8 cellular contexts compared by ENCODE assay signal in the genomic region with DNA sequence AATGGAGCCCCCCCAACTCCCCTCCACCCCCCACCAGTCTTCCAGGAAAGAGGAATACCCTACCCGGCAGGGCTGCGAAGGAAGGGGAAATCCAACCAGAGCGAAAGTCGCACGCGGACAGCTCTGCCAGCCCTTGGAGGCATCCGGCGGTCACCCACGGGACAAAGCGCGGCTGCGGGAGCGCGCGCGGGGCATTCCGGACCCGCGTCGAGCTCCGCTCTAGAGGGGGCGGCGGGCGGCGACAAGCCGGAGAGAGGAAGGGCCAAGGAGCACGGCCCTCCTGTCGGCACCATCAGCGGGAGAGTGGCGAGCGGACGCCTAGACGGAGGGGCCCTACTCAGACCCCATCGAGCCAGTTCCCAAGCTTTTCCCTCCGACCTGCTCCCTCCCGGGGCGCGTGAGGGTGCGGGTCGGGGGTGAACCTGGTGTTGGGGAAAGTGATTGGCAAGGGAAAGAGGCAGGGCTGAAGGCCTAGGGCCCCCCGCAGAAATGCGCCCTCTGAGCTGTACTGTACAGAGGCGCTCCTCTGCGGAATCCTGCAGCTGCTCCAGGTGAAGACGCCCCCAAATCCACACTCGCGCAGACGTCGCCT. TPM values are rescaled to one million over a fixed set of nuclear protein-coding genes. Genes with fewer than 3 reads are reported as not detected.
A peak's percentile ranks its signal among the peaks of the same experiment; 100 is the strongest.
DNase-seq lines count a peak whose midpoint lies in the region; ATAC-seq and TF ChIP-seq lines count a peak whose summit lies in the region.

No MANE protein-coding gene starts in this region.

- no peaks in the 10 kb centered on the region for H3K36me3 Mint-ChIP-seq in Caco-2 (ENCODE audit: insufficient read depth, unreplicated experiment)
- peaks cover 0 to 19% (median 0%) of the 10 kb centered on the region in 5 donors for H3K36me3 Mint-ChIP-seq in naive thymus-derived CD4-positive, alpha-beta T cell

- H3K4me3 Mint-ChIP-seq in Caco-2 (ENCODE audit: unreplicated experiment): peak overlapping the region; percentile 62
- H3K4me3 Mint-ChIP-seq in naive thymus-derived CD4-positive, alpha-beta T cell: peak overlapping the region; percentile 72 to 90 (median 82)

- no peaks in the 10 kb centered on the region for H3K36me3 ChIP-seq in Caco-2 (ENCODE audit: control insufficient read depth, insufficient read depth, low read length)
- H3K36me3 ChIP-seq in Panc1 (ENCODE audit: control insufficient read depth, insufficient read depth, low read length): no peaks in the 10 kb centered on the region
- no peaks in the 10 kb centered on the region for H3K36me3 ChIP-seq in effector memory CD4-positive, alpha-beta T cell (ENCODE audit: control insufficient read depth, insufficient read depth, low read length)
- H3K36me3 ChIP-seq in naive thymus-derived CD4-positive, alpha-beta T cell (ENCODE audit: control insufficient read depth in 2 of 3, insufficient read depth in 3 of 3, low read length in 3 of 3): no peaks in the 10 kb centered on the region

- intact Hi-C loops in Caco-2 (cut with micrococcal nuclease; ENCODE audit: unreplicated experiment) (loop anchor here (1.0 to 10.0 kb wide), 3 partner anchors 40 to 158 kb away; no protein-coding TSS in a partner anchor), Panc1 (cut with micrococcal nuclease; ENCODE audit: unreplicated experiment) (no loop called here)
- intact Hi-C loops in naive thymus-derived CD4-positive, alpha-beta T cell (cut with micrococcal nuclease): loop anchor here (1.0 to 2.0 kb wide), 6 partner anchors 37 to 177 kb away; a partner anchor contains a TSS

- no peak overlapping the region for H3K27ac Mint-ChIP-seq in Caco-2 (ENCODE audit: unreplicated experiment)
- H3K27ac Mint-ChIP-seq in naive thymus-derived CD4-positive, alpha-beta T cell: peak overlapping the region in 6 of 9 donors; percentile 28 to 69 (median 51)

- POLR2A ChIA-PET in Caco-2 (lab: Charles Lee): no interaction called here
- POLR2A ChIA-PET in Panc1 (lab: Charles Lee): no interaction called here
- POLR2A ChIA-PET in naive thymus-derived CD4-positive, alpha-beta T cell (lab: Charles Lee): interaction anchor here (0.7 to 1.8 kb wide), 9 partner anchors 9 to 105 kb away, joined by 3 to 5 read pairs (median 3); a partner anchor contains a TSS

- no peak overlapping the region for H3K27ac ChIP-seq in Panc1 (ENCODE audit: low read length)
- no peak overlapping the region for H3K27ac ChIP-seq in effector memory CD4-positive, alpha-beta T cell (ENCODE audit: insufficient read depth, low read length, poor library complexity, severe bottlenecking)
- H3K27ac ChIP-seq in naive thymus-derived CD4-positive, alpha-beta T cell (ENCODE audit: low read depth, low read length): peak overlapping the region; percentile 37

- ATAC-seq in GM21529 (IDR thresholded peaks at IDR 0.05; ENCODE audit: unreplicated experiment) (peak; percentile 14), Panc1 (peak; percentile 32), HG03460 (IDR thresholded peaks at IDR 0.05; ENCODE audit: unreplicated experiment) (no peak)
- ATAC-seq in naive thymus-derived CD4-positive, alpha-beta T cell: peak; percentile 26

- H3K27me3 ChIP-seq in Caco-2 (replicated peaks; ENCODE audit: control insufficient read depth, insufficient read depth, low read length): no peaks in the 10 kb centered on the region
- peaks cover 35% of the 10 kb centered on the region for H3K27me3 ChIP-seq in Panc1 (ENCODE audit: control insufficient read depth, insufficient read depth, low read length)
- peaks cover 7% of the 10 kb centered on the region for H3K27me3 ChIP-seq in effector memory CD4-positive, alpha-beta T cell (replicated peaks; ENCODE audit: control insufficient read depth, insufficient read depth, low read length, poor library complexity, severe bottlenecking)
- no peaks in the 10 kb centered on the region for H3K27me3 ChIP-seq in naive thymus-derived CD4-positive, alpha-beta T cell (ENCODE audit: control insufficient read depth in 2 of 2, insufficient read depth in 2 of 2, low read length in 2 of 2)

- H3K9me3 ChIP-seq in Caco-2: no peaks in the 10 kb centered on the region
- no peaks in the 10 kb centered on the region for H3K9me3 ChIP-seq in Panc1 (ENCODE audit: control insufficient read depth, insufficient read depth, low read depth, low read length)
- no peaks in the 10 kb centered on the region for H3K9me3 ChIP-seq in effector memory CD4-positive, alpha-beta T cell (ENCODE audit: control insufficient read depth, low read length)
- no peaks in the 10 kb centered on the region for H3K9me3 ChIP-seq in naive thymus-derived CD4-positive, alpha-beta T cell (ENCODE audit: control insufficient read depth in 2 of 3, low read length in 3 of 3)

- CTCF ChIA-PET in Caco-2 (lab: Charles Lee) (interaction anchor here (0.6 to 1.0 kb wide), 3 partner anchors 16 to 294 kb away, joined by 3 to 10 read pairs (median 3); a partner anchor contains a TSS), Panc1 (lab: Charles Lee) (no interaction called here)
- CTCF ChIA-PET in naive thymus-derived CD4-positive, alpha-beta T cell (lab: Charles Lee): interaction anchor here (1.4 to 1.8 kb wide), 4 partner anchors 13 to 157 kb away, joined by 3 to 6 read pairs (median 5); a partner anchor contains a TSS

- TF ChIP-seq CTCF in Caco-2 (IDR thresholded peaks at IDR 0.05; ENCODE audit: insufficient read depth in 1 of 2, low read depth in 1 of 2, low read length in 1 of 2, severe bottlenecking in 1 of 2, unreplicated experiment in 1 of 2): no peak
- TF ChIP-seq CTCF in Panc1 (IDR thresholded peaks at IDR 0.05): no peak

- H3K4me3 ChIP-seq in Caco-2 (ENCODE audit: low read depth, low read length) (peak overlapping the region; percentile 48), Panc1 (ENCODE audit: low read depth in 2 of 2, low read length in 2 of 2) (peak overlapping the region; percentile 33 to 42)
- peak overlapping the region; percentile 62 for H3K4me3 ChIP-seq in effector memory CD4-positive, alpha-beta T cell (ENCODE audit: insufficient read depth, low read depth, low read length, poor library complexity, severe bottlenecking)
- H3K4me3 ChIP-seq in naive thymus-derived CD4-positive, alpha-beta T cell (ENCODE audit: low read length): peak overlapping the region; percentile 58

- peaks cover 16% of the 10 kb centered on the region for H3K27me3 Mint-ChIP-seq in Caco-2 (ENCODE audit: insufficient read depth, unreplicated experiment)
- peaks cover 12 to 30% (median 18%) of the 10 kb centered on the region in 5 donors for H3K27me3 Mint-ChIP-seq in naive thymus-derived CD4-positive, alpha-beta T cell

- peaks cover 7% of the 10 kb centered on the region for H3K4me1 Mint-ChIP-seq in Caco-2 (ENCODE audit: low read depth, unreplicated experiment)
- peaks cover 8 to 55% (median 31%) of the 10 kb centered on the region in 7 donors for H3K4me1 Mint-ChIP-seq in naive thymus-derived CD4-positive, alpha-beta T cell

- in situ Hi-C loops in Panc1 (cut with HindIII; ENCODE audit: low pct_unique_long_range_greater_than_20kb, low sequenced_read_pairs): no loop called here

- H3K9me3 Mint-ChIP-seq in Caco-2 (ENCODE audit: unreplicated experiment): no peaks in the 10 kb centered on the region
- H3K9me3 Mint-ChIP-seq in naive thymus-derived CD4-positive, alpha-beta T cell: no peaks in the 10 kb centered on the region

- H3K4me1 ChIP-seq in Caco-2 (peaks cover 19% of the 10 kb centered on the region), Panc1 (ENCODE audit: control insufficient read depth, insufficient read depth, low read length) (no peaks in the 10 kb centered on the region)
- peaks cover 13% of the 10 kb centered on the region for H3K4me1 ChIP-seq in effector memory CD4-positive, alpha-beta T cell (ENCODE audit: control insufficient read depth, insufficient read depth, low read length, poor library complexity, severe bottlenecking)
- H3K4me1 ChIP-seq in naive thymus-derived CD4-positive, alpha-beta T cell (ENCODE audit: control insufficient read depth in 2 of 2, insufficient read depth in 2 of 2, low read length in 2 of 2): peaks cover 8 to 29% of the 10 kb centered on the region in 2 donors

- DNase-seq in Caco-2 (no peak), Panc1 (ENCODE audit: low read depth, low spot score) (no peak), NCI-H1105 (lab: John Stamatoyannopoulos, UW) (no peak), NCI-H2029 treated with DMSO at 0.1 percent for 48 hours (lab: John Stamatoyannopoulos, UW) (no peak)
- peak in 1 of 3 donors; percentile 8 for DNase-seq in effector memory CD4-positive, alpha-beta T cell
- peak in 5 of 9 donors; percentile 10 to 49 (median 12) for DNase-seq in naive thymus-derived CD4-positive, alpha-beta T cell

- BruUV-seq in Caco-2 (replicated peaks; lab: Mats Ljungman, UMichigan) (no TSS peak), Panc1 (replicated peaks; lab: Mats Ljungman, UMichigan) (no TSS peak)

RNA-seq across cellular contexts. Expression of a gene that starts 0.4 kb away (rescaled TPM):
- total RNA-seq in Caco-2 (2022): 0.86 and 1.3 TPM in 2 replicates
- total RNA-seq in Panc1 (2021; ENCODE audit: unreplicated experiment): 1.6 TPM
- 0.79 TPM for polyA plus RNA-seq in Panc1 (2012; ENCODE audit: insufficient read length)
- 100 to 1,000 TPM; 155 to 240 (median 218) TPM for total RNA-seq in naive thymus-derived CD4-positive, alpha-beta T cell
- 100 to 1,000 TPM; 299 to 416 TPM for polyA plus RNA-seq in naive thymus-derived CD4-positive, alpha-beta T cell

RNA-seq across cellular contexts. Expression of a gene that starts 36.6 kb away (rescaled TPM):
- 9.0 and 12.7 TPM in 2 replicates for total RNA-seq in Caco-2 (2022)
- 6.4 TPM for total RNA-seq in Panc1 (2021; ENCODE audit: unreplicated experiment)
- polyA plus RNA-seq in Panc1 (2012; ENCODE audit: insufficient read length): 4.5 TPM
- 100 to 1,000 TPM in 1 of 5 experiments, 10 to 100 TPM in 4; 50.1 to 177 (median 79.1) TPM for total RNA-seq in naive thymus-derived CD4-positive, alpha-beta T cell
- polyA plus RNA-seq in naive thymus-derived CD4-positive, alpha-beta T cell: 10 to 100 TPM; 32.5 to 48.3 TPM

Comparison
In these comparisons a context has a peak if more than half of its experiments do, and no peak if none do; other contexts are left out.
1. DNase-seq: peak in naive thymus-derived CD4-positive, alpha-beta T cell (5 of 9); none in Caco-2 (0 of 2), Panc1 (single experiment), NCI-H1105 (single experiment) and NCI-H2029 treated with DMSO at 0.1 percent for 48 hours (single experiment).
2. RNA of a gene that starts 0.4 kb away (total RNA-seq): 155 to 240 TPM in naive thymus-derived CD4-positive, alpha-beta T cell; 1.6 TPM in Panc1 (single experiment) and 0.86 to 1.3 TPM in Caco-2; every median in the first group is over 10 times any median in the second.
3. Peak in every context shown above with its lines, with median percentiles within 50 percentile points of each other: H3K4me3 ChIP-seq.